32 cellular contexts compared by ENCODE assay signal in the genomic region with DNA sequence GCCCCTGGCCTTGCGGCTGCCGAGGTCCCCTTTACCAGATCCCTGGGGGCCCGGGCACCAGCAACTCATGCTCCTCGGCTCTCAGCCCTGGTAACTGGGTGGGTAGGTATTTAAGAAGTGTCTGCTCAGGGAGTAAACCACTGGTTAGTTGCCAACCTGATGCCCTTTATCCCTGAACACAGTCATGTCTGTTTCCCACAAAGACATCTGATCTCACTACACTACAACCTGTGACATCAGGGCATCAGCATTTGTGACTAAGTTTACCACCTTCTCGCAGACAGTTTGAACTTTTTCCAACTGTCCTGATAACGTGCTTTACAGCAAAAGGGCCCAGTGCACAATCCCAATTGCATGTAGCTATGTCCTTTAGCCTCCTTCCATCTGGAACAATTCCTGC. TPM values are rescaled to one million over a fixed set of nuclear protein-coding genes. Genes with fewer than 3 reads are reported as not detected.
DNase-seq lines count a peak whose midpoint lies in the region; ATAC-seq and TF ChIP-seq lines count a peak whose summit lies in the region.
"Had no signal": no experiment of that assay in that cellular context is flagged by ENCODE, and none has a peak within 500 bp of the region (broad histone marks: within the 10 kb centered on the region; RNA-seq: fewer than 3 reads in every experiment).

No MANE protein-coding gene starts in this region.

- no peak overlapping the region for H3K4me3 Mint-ChIP-seq in nephron progenitor cell
- H3K4me3 Mint-ChIP-seq in activated CD8-positive, alpha-beta memory T cell treated with anti-CD3 and anti-CD28 coated beads, Interleukin-2, amount 10 ng/mL, durations not matched to agents 7 days and 5 days, result no peak overlapping the region
- H3K4me3 Mint-ChIP-seq: activated CD4-positive, alpha-beta memory T cell treated with anti-CD3 and anti-CD28 coated beads, Interleukin-2, amount 10 ng/mL, durations not matched to agents 7 days and 5 days; activated naive CD4-positive, alpha-beta T cell treated with anti-CD3 and anti-CD28 coated beads, Interleukin-2, amount 50 U/mL, for 24 hours; activated T-helper 17 cell treated with anti-CD3 and anti-CD28 coated beads, Interleukin-2, amount 50 U/mL, for 72 hours; CD8-positive, alpha-beta memory T cell; effector memory CD8-positive, alpha-beta T cell; H9; naive thymus-derived CD8-positive, alpha-beta T cell; T-helper 17 cell had no signal

- H3K27me3 Mint-ChIP-seq in nephron progenitor cell (ENCODE audit: low read depth, poor library complexity), result no peaks in the 10 kb centered on the region
- H3K27me3 Mint-ChIP-seq in activated CD8-positive, alpha-beta memory T cell treated with anti-CD3 and anti-CD28 coated beads, Interleukin-2, amount 10 ng/mL, durations not matched to agents 7 days and 5 days, result no peaks in the 10 kb centered on the region
- H3K27me3 Mint-ChIP-seq: activated naive CD4-positive, alpha-beta T cell treated with anti-CD3 and anti-CD28 coated beads, Interleukin-2, amount 50 U/mL, for 24 hours; activated T-helper 17 cell treated with anti-CD3 and anti-CD28 coated beads, Interleukin-2, amount 50 U/mL, for 72 hours; CD8-positive, alpha-beta memory T cell; effector memory CD8-positive, alpha-beta T cell; naive thymus-derived CD8-positive, alpha-beta T cell; T-helper 17 cell had no signal

- H3K27me3 ChIP-seq in foreskin keratinocyte, result no peaks in the 10 kb centered on the region
- H3K27me3 ChIP-seq: BE2C, cardiac muscle cell, esophagus squamous epithelium, spleen, tibial nerve had no signal

- no peaks in the 10 kb centered on the region for H3K4me1 ChIP-seq in foreskin keratinocyte
- H3K4me1 ChIP-seq: BE2C, esophagus squamous epithelium, spleen, tibial nerve had no signal

- CTCF ChIA-PET in activated CD8-positive, alpha-beta memory T cell treated with anti-CD3 and anti-CD28 coated beads, Interleukin-2, amount 10 ng/mL, durations not matched to agents 7 days and 5 days (lab: Charles Lee), result no interaction called here

- no peak overlapping the region for H3K27ac ChIP-seq in foreskin keratinocyte
- H3K27ac ChIP-seq: A549, cardiac muscle cell, coronary artery, esophagus squamous epithelium, RWPE1, spleen, tibial nerve had no signal

- H3K27ac Mint-ChIP-seq in nephron progenitor cell, result peak overlapping the region; percentile 62
- H3K27ac Mint-ChIP-seq in activated CD8-positive, alpha-beta memory T cell treated with anti-CD3 and anti-CD28 coated beads, Interleukin-2, amount 10 ng/mL, durations not matched to agents 7 days and 5 days, result no peak overlapping the region
- H3K27ac Mint-ChIP-seq: activated CD4-positive, alpha-beta memory T cell treated with anti-CD3 and anti-CD28 coated beads, Interleukin-2, amount 10 ng/mL, durations not matched to agents 7 days and 5 days; activated naive CD4-positive, alpha-beta T cell treated with anti-CD3 and anti-CD28 coated beads, Interleukin-2, amount 50 U/mL, for 24 hours; activated T-helper 17 cell treated with anti-CD3 and anti-CD28 coated beads, Interleukin-2, amount 50 U/mL, for 72 hours; effector memory CD8-positive, alpha-beta T cell had no signal

- peaks cover 34% of the 10 kb centered on the region for H3K36me3 Mint-ChIP-seq in nephron progenitor cell (ENCODE audit: low read depth)
- peaks cover 8% of the 10 kb centered on the region for H3K36me3 Mint-ChIP-seq in activated CD8-positive, alpha-beta memory T cell treated with anti-CD3 and anti-CD28 coated beads, Interleukin-2, amount 10 ng/mL, durations not matched to agents 7 days and 5 days

- H3K4me1 Mint-ChIP-seq in nephron progenitor cell, result peaks cover 5% of the 10 kb centered on the region
- peaks cover 10% of the 10 kb centered on the region for H3K4me1 Mint-ChIP-seq in activated CD8-positive, alpha-beta memory T cell treated with anti-CD3 and anti-CD28 coated beads, Interleukin-2, amount 10 ng/mL, durations not matched to agents 7 days and 5 days
- H3K4me1 Mint-ChIP-seq: activated CD4-positive, alpha-beta memory T cell treated with anti-CD3 and anti-CD28 coated beads, Interleukin-2, amount 10 ng/mL, durations not matched to agents 7 days and 5 days; activated naive CD4-positive, alpha-beta T cell treated with anti-CD3 and anti-CD28 coated beads, Interleukin-2, amount 50 U/mL, for 24 hours; activated T-helper 17 cell treated with anti-CD3 and anti-CD28 coated beads, Interleukin-2, amount 50 U/mL, for 72 hours had no signal

- ATAC-seq in HG03378 (IDR thresholded peaks at IDR 0.05; ENCODE audit: unreplicated experiment), result no peak
- no peak for ATAC-seq in foreskin keratinocyte
- ATAC-seq in activated CD8-positive, alpha-beta memory T cell treated with anti-CD3 and anti-CD28 coated beads, Interleukin-2, amount 10 ng/mL, durations not matched to agents 7 days and 5 days, result no peak
- ATAC-seq: activated T-helper 17 cell treated with anti-CD3 and anti-CD28 coated beads, Interleukin-2, amount 50 U/mL, for 72 hours; effector memory CD8-positive, alpha-beta T cell; naive thymus-derived CD8-positive, alpha-beta T cell; T-helper 17 cell had no signal

- peak; percentile 37 for DNase-seq in Daoy (ENCODE audit: low read depth)
- DNase-seq in LHCN-M2 (ENCODE audit: low read depth), result peak; percentile 20
- DNase-seq in astrocyte of the hippocampus (ENCODE audit: low read depth, low spot score), result peak; percentile 49
- no peak for DNase-seq in nephron progenitor cell
- DNase-seq in NCI-H1417 treated with DMSO at 0.1 percent for 48 hours (lab: John Stamatoyannopoulos, UW), result no peak
- DNase-seq in foreskin keratinocyte, result no peak
- no peak for DNase-seq in activated CD8-positive, alpha-beta memory T cell treated with anti-CD3 and anti-CD28 coated beads, Interleukin-2, amount 10 ng/mL, durations not matched to agents 7 days and 5 days
- DNase-seq: activated CD4-positive, alpha-beta memory T cell treated with anti-CD3 and anti-CD28 coated beads, Interleukin-2, amount 10 ng/mL, durations not matched to agents 7 days and 5 days; activated CD4-positive, alpha-beta T cell treated with anti-CD3 and anti-CD28 coated beads for 1 hour; BE2C; CD8-positive, alpha-beta memory T cell; DMS 273 treated with DMSO at 0.1 percent for 48 hours; effector memory CD8-positive, alpha-beta T cell; esophagus squamous epithelium; H9; Karpas-422; midbrain; naive thymus-derived CD8-positive, alpha-beta T cell; NCI-H1694; NCI-H2171; NCI-H526 treated with DMSO at 0.1 percent for 48 hours; occipital lobe; spleen; T-helper 17 cell had no signal

- H3K9me3 Mint-ChIP-seq in nephron progenitor cell, result peaks cover 34% of the 10 kb centered on the region
- peaks cover 2% of the 10 kb centered on the region for H3K9me3 Mint-ChIP-seq in activated CD8-positive, alpha-beta memory T cell treated with anti-CD3 and anti-CD28 coated beads, Interleukin-2, amount 10 ng/mL, durations not matched to agents 7 days and 5 days (ENCODE audit: low read depth)
- H3K9me3 Mint-ChIP-seq: activated CD4-positive, alpha-beta memory T cell treated with anti-CD3 and anti-CD28 coated beads, Interleukin-2, amount 10 ng/mL, durations not matched to agents 7 days and 5 days; activated naive CD4-positive, alpha-beta T cell treated with anti-CD3 and anti-CD28 coated beads, Interleukin-2, amount 50 U/mL, for 24 hours; activated T-helper 17 cell treated with anti-CD3 and anti-CD28 coated beads, Interleukin-2, amount 50 U/mL, for 72 hours; effector memory CD8-positive, alpha-beta T cell had no signal

- no peak for TF ChIP-seq CTCF in nephron progenitor cell (IDR thresholded peaks at IDR 0.05)
- TF ChIP-seq CTCF in foreskin keratinocyte (conservative IDR thresholded peaks at IDR 0.05), result no peak

RNA-seq across cellular contexts. Expression of a gene that starts 22.0 kb away (rescaled TPM):
- total RNA-seq in Daoy (2014; rRNA removed; shearing (Covaris generic)), result 1.2 and 1.4 TPM in 2 replicates
- total RNA-seq in LHCN-M2 (2014; rRNA removed) (0.77 and 1.8 TPM in 2 replicates), foreskin keratinocyte (7.3 and 9.3 TPM in 2 replicates)
- polyA plus RNA-seq in LHCN-M2 (2012), result 2.0 TPM
- polyA plus RNA-seq in foreskin keratinocyte, result 6.4 and 8.4 TPM in 2 replicates
- 1 to 10 TPM; 5.0 to 5.3 TPM for total RNA-seq in activated CD8-positive, alpha-beta memory T cell treated with anti-CD3 and anti-CD28 coated beads, Interleukin-2, amount 10 ng/mL, durations not matched to agents 7 days and 5 days

Comparison
In these comparisons a context has a peak if more than half of its experiments do, and no peak if none do; other contexts are left out.
1. DNase-seq: peak in Daoy (single experiment), LHCN-M2 (single experiment) and astrocyte of the hippocampus (single experiment); none in nephron progenitor cell (single experiment), NCI-H1417 treated with DMSO at 0.1 percent for 48 hours (single experiment), foreskin keratinocyte (0 of 2) and activated CD8-positive, alpha-beta memory T cell treated with anti-CD3 and anti-CD28 coated beads, Interleukin-2, amount 10 ng/mL, durations not matched to agents 7 days and 5 days (single experiment).